1 cellular context compared by ENCODE assay signal in the genomic region with DNA sequence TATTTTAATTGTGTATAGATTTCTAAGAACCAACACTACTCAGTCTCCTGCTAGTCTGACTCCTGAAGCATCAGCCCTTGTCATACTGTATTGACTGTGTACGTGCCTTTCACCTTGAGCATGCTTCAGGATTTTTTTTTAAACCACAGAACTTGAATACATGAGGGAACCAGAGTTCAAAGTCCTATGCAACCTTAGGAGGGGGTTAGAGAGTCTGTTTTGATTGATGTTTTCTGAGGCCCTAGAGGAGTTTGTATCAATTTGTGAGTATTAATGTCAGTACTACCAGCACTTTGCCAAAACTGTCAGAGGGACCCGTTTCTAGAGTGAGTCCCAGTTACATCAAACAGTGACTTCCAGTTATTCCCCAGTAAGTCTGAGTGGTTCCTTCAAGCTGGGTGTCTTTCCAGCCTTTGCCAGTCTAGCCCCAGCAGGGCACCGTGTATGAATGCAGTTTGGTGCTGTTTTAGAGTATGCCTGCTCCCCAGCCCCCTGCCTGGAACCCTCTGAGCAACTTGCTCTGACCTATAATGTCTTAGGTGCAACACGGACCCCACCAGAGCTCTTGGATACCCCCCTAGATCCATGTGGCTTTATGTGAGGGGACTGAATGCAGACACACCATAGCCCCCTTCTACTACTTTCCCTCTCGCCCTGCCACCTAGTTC.
TF ChIP-seq lines count a peak whose summit lies in the region.

No MANE protein-coding gene starts in this region.

TF ChIP-seq in HepG2, 621 proteins besides CTCF, POLR2A, EP300 and RAD21 (continued from another document and continues in another):
- TF ChIP-seq ZNF598 (CRISPR knock-in tag; IDR thresholded peaks at IDR 0.05; ENCODE audit: borderline replicate concordance), result no peak
- peak; percentile 87; the same call in 1 of the 2 replicates for TF ChIP-seq CENPT (CRISPR knock-in tag; IDR thresholded peaks at IDR 0.05; ENCODE audit: low read depth)
- TF ChIP-seq ARHGAP35 (CRISPR knock-in tag; IDR thresholded peaks at IDR 0.05; ENCODE audit: borderline replicate concordance), result no peak
- peak; percentile 89 for TF ChIP-seq SAP130 (CRISPR knock-in tag; IDR thresholded peaks at IDR 0.05; ENCODE audit: low read depth)
- TF ChIP-seq HMGXB4 (CRISPR knock-in tag; IDR thresholded peaks at IDR 0.05; ENCODE audit: borderline replicate concordance in 1 of 2, low read depth in 1 of 2), result peak in 1 of 2 experiments; percentile 26; a peak in 1 of 4 replicates
- TF ChIP-seq FOXP1 (IDR thresholded peaks at IDR 0.05), result no peak
- TF ChIP-seq FOXP1 (CRISPR knock-in tag; IDR thresholded peaks at IDR 0.05), result peak; percentile 78
- TF ChIP-seq, protein P1, sequence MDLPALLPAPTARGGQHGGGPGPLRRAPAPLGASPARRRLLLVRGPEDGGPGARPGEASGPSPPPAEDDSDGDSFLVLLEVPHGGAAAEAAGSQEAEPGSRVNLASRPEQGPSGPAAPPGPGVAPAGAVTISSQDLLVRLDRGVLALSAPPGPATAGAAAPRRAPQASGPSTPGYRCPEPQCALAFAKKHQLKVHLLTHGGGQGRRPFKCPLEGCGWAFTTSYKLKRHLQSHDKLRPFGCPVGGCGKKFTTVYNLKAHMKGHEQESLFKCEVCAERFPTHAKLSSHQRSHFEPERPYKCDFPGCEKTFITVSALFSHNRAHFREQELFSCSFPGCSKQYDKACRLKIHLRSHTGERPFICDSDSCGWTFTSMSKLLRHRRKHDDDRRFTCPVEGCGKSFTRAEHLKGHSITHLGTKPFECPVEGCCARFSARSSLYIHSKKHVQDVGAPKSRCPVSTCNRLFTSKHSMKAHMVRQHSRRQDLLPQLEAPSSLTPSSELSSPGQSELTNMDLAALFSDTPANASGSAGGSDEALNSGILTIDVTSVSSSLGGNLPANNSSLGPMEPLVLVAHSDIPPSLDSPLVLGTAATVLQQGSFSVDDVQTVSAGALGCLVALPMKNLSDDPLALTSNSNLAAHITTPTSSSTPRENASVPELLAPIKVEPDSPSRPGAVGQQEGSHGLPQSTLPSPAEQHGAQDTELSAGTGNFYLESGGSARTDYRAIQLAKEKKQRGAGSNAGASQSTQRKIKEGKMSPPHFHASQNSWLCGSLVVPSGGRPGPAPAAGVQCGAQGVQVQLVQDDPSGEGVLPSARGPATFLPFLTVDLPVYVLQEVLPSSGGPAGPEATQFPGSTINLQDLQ (CRISPR knock-in tag; IDR thresholded peaks at IDR 0.05), result no peak
- TF ChIP-seq ARNT2 (CRISPR knock-in tag; IDR thresholded peaks at IDR 0.05; ENCODE audit: low read depth), result no peak
- TF ChIP-seq HOXA3 (CRISPR knock-in tag; IDR thresholded peaks at IDR 0.05), result 0 out of 2 replicates have a peak, but pooled peaks have one; percentile 7
- no peak for TF ChIP-seq PRMT3 (CRISPR knock-in tag; IDR thresholded peaks at IDR 0.05; ENCODE audit: borderline replicate concordance, low read depth)
- TF ChIP-seq ATRX (CRISPR knock-in tag; IDR thresholded peaks at IDR 0.05; ENCODE audit: borderline replicate concordance), result no peak
- TF ChIP-seq MLX (CRISPR knock-in tag; IDR thresholded peaks at IDR 0.05), result peak; percentile 66; the same call in 1 of the 2 replicates
- TF ChIP-seq ZNF451 (CRISPR knock-in tag; IDR thresholded peaks at IDR 0.05), result no peak
- TF ChIP-seq ZNF574 (CRISPR knock-in tag; IDR thresholded peaks at IDR 0.05), result no peak
- TF ChIP-seq ZNF343 (CRISPR knock-in tag; IDR thresholded peaks at IDR 0.05), result no peak
- no peak for TF ChIP-seq RFX5 (IDR thresholded peaks at IDR 0.05; ENCODE audit: low read depth, low read length)
- no peak for TF ChIP-seq AGO1 (IDR thresholded peaks at IDR 0.05; ENCODE audit: low read depth, low read length, poor library complexity, severe bottlenecking)
- TF ChIP-seq AHDC1 (CRISPR knock-in tag; IDR thresholded peaks at IDR 0.05; ENCODE audit: borderline replicate concordance), result peak; percentile 86; the same call in 1 of the 2 replicates
- TF ChIP-seq ZNF430 (CRISPR knock-in tag; IDR thresholded peaks at IDR 0.05), result no peak
- TF ChIP-seq ZBTB26 (CRISPR knock-in tag; IDR thresholded peaks at IDR 0.05; ENCODE audit: borderline replicate concordance), result no peak; the same call in 1 of the 2 replicates
- TF ChIP-seq ZUFSP (CRISPR knock-in tag; IDR thresholded peaks at IDR 0.05; ENCODE audit: borderline replicate concordance), result no peak
- TF ChIP-seq THRA (CRISPR knock-in tag; IDR thresholded peaks at IDR 0.05; ENCODE audit: borderline replicate concordance), result peak; percentile 80; the same call in 1 of the 2 replicates
- TF ChIP-seq PRDM10 (CRISPR knock-in tag; IDR thresholded peaks at IDR 0.05; ENCODE audit: low read depth), result no peak
- no peak for TF ChIP-seq KLF6 (CRISPR knock-in tag; IDR thresholded peaks at IDR 0.05)
- TF ChIP-seq MTA1 (CRISPR knock-in tag; IDR thresholded peaks at IDR 0.05; ENCODE audit: borderline replicate concordance), result 0 out of 2 replicates have a peak, but pooled peaks have one; percentile 14
